In the genomic region with DNA sequence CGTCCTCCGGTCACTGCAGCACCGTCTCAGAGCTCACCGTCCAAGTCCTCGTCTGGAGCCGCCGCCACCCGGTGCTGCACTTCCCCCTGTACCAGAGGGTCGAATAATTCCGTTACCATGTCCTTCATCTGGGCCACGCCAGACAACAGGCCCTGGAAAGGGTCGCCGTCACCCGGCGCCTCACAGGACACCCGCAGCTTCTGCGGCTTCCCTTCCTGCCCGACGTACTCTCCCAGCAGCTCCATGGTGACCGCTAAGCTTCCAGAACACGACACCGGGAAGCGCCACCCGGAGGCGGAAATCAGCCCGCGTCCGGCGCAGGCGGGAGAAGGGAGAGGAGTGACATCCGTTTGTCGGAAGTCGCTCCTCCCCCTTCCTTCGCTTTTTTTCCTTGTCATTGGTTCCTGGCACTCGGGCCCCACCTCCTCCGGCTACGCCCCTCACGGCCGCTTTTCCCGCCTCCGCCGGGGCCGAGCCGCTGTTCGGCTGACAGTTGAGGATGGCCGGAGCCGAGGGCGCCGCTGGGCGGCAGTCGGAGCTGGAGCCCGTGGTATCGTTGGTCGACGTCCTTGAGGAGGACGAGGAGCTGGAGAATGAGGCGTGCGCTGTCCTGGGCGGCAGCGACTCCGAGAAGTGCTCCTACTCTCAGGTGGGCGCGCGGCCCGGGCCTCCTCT, we compare ENCODE assay signal across 1 cellular context.
TF ChIP-seq lines count a peak whose summit lies in the region.

A gene with protein sequence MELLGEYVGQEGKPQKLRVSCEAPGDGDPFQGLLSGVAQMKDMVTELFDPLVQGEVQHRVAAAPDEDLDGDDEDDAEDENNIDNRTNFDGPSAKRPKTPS (minus strand): TSS at position 273 of the 675 bp plus-strand sequence. CDS start 28 bp downstream, at position 245.
A gene with protein sequence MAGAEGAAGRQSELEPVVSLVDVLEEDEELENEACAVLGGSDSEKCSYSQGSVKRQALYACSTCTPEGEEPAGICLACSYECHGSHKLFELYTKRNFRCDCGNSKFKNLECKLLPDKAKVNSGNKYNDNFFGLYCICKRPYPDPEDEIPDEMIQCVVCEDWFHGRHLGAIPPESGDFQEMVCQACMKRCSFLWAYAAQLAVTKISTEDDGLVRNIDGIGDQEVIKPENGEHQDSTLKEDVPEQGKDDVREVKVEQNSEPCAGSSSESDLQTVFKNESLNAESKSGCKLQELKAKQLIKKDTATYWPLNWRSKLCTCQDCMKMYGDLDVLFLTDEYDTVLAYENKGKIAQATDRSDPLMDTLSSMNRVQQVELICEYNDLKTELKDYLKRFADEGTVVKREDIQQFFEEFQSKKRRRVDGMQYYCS (plus strand): TSS at position 464 of the 675 bp plus-strand sequence. CDS start 36 bp downstream, at position 500.

TF ChIP-seq in WTC11, 78 proteins besides CTCF, POLR2A, EP300 and RAD21 (continued from another document):
- TF ChIP-seq, protein P1, sequence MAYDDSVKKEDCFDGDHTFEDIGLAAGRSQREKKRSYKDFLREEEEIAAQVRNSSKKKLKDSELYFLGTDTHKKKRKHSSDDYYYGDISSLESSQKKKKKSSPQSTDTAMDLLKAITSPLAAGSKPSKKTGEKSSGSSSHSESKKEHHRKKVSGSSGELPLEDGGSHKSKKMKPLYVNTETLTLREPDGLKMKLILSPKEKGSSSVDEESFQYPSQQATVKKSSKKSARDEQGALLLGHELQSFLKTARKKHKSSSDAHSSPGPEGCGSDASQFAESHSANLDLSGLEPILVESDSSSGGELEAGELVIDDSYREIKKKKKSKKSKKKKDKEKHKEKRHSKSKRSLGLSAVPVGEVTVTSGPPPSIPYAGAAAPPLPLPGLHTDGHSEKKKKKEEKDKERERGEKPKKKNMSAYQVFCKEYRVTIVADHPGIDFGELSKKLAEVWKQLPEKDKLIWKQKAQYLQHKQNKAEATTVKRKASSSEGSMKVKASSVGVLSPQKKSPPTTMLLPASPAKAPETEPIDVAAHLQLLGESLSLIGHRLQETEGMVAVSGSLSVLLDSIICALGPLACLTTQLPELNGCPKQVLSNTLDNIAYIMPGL (CRISPR knock-in tag; IDR thresholded peaks at IDR 0.05), result peak; percentile 33; the same call in 1 of the 2 replicates
- TF ChIP-seq JUN (CRISPR knock-in tag; IDR thresholded peaks at IDR 0.05) (peak; percentile 73; the same call in 1 of the 2 replicates), JAZF1 (CRISPR knock-in tag; IDR thresholded peaks at IDR 0.05) (no peak), FOXK1 (CRISPR knock-in tag; IDR thresholded peaks at IDR 0.05) (peak; percentile 85), CREB1 (CRISPR knock-in tag; IDR thresholded peaks at IDR 0.05) (peak; percentile 72; the same call in 1 of the 2 replicates), CBFB (CRISPR knock-in tag; IDR thresholded peaks at IDR 0.05; ENCODE audit: low read depth) (peak; percentile 86; the same call in 1 of the 2 replicates), TP53 (CRISPR knock-in tag; IDR thresholded peaks at IDR 0.05) (0 out of 2 replicates have a peak, but pooled peaks have one; percentile 28), ELF4 (CRISPR knock-in tag; IDR thresholded peaks at IDR 0.05; ENCODE audit: low read depth) (no peak), GTF2I (CRISPR knock-in tag; conservative IDR thresholded peaks at IDR 0.05) (no peak), KAT7 (CRISPR knock-in tag; IDR thresholded peaks at IDR 0.05; ENCODE audit: borderline replicate concordance) (no peak), ZNF423 (CRISPR knock-in tag; IDR thresholded peaks at IDR 0.05) (no peak), ETV6 (CRISPR knock-in tag; IDR thresholded peaks at IDR 0.05) (peak; percentile 95), FOXP1 (CRISPR knock-in tag; IDR thresholded peaks at IDR 0.05; ENCODE audit: borderline replicate concordance) (peak; percentile 86; the same call in 1 of the 2 replicates), ZNF121 (CRISPR knock-in tag; IDR thresholded peaks at IDR 0.05) (no peak), CREM (CRISPR knock-in tag; IDR thresholded peaks at IDR 0.05) (peak; percentile 70; the same call in 1 of the 2 replicates), ZNF232 (CRISPR knock-in tag; IDR thresholded peaks at IDR 0.05) (no peak)
- TF ChIP-seq, protein P2, sequence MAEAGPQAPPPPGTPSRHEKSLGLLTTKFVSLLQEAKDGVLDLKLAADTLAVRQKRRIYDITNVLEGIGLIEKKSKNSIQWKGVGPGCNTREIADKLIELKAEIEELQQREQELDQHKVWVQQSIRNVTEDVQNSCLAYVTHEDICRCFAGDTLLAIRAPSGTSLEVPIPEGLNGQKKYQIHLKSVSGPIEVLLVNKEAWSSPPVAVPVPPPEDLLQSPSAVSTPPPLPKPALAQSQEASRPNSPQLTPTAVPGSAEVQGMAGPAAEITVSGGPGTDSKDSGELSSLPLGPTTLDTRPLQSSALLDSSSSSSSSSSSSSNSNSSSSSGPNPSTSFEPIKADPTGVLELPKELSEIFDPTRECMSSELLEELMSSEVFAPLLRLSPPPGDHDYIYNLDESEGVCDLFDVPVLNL (CRISPR knock-in tag; IDR thresholded peaks at IDR 0.05; ENCODE audit: borderline replicate concordance, low read depth), result peak; percentile 92
- TF ChIP-seq, protein P3, sequence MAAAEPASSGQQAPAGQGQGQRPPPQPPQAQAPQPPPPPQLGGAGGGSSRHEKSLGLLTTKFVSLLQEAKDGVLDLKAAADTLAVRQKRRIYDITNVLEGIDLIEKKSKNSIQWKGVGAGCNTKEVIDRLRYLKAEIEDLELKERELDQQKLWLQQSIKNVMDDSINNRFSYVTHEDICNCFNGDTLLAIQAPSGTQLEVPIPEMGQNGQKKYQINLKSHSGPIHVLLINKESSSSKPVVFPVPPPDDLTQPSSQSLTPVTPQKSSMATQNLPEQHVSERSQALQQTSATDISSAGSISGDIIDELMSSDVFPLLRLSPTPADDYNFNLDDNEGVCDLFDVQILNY (CRISPR knock-in tag; IDR thresholded peaks at IDR 0.05), result peak; percentile 99
- TF ChIP-seq, protein P4, sequence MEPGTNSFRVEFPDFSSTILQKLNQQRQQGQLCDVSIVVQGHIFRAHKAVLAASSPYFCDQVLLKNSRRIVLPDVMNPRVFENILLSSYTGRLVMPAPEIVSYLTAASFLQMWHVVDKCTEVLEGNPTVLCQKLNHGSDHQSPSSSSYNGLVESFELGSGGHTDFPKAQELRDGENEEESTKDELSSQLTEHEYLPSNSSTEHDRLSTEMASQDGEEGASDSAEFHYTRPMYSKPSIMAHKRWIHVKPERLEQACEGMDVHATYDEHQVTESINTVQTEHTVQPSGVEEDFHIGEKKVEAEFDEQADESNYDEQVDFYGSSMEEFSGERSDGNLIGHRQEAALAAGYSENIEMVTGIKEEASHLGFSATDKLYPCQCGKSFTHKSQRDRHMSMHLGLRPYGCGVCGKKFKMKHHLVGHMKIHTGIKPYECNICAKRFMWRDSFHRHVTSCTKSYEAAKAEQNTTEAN (CRISPR knock-in tag; IDR thresholded peaks at IDR 0.05), result peak; percentile 80; the same call in 1 of the 2 replicates
- TF ChIP-seq, protein P5, sequence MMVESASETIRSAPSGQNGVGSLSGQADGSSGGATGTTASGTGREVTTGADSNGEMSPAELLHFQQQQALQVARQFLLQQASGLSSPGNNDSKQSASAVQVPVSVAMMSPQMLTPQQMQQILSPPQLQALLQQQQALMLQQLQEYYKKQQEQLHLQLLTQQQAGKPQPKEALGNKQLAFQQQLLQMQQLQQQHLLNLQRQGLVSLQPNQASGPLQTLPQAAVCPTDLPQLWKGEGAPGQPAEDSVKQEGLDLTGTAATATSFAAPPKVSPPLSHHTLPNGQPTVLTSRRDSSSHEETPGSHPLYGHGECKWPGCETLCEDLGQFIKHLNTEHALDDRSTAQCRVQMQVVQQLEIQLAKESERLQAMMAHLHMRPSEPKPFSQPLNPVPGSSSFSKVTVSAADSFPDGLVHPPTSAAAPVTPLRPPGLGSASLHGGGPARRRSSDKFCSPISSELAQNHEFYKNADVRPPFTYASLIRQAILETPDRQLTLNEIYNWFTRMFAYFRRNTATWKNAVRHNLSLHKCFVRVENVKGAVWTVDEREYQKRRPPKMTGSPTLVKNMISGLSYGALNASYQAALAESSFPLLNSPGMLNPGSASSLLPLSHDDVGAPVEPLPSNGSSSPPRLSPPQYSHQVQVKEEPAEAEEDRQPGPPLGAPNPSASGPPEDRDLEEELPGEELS (CRISPR knock-in tag; IDR thresholded peaks at IDR 0.05), result peak; percentile 69; the same call in 1 of the 2 replicates
- TF ChIP-seq, protein P6, sequence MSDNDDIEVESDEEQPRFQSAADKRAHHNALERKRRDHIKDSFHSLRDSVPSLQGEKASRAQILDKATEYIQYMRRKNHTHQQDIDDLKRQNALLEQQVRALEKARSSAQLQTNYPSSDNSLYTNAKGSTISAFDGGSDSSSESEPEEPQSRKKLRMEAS (CRISPR knock-in tag; IDR thresholded peaks at IDR 0.05), result peak; percentile 92
- TF ChIP-seq, protein P7, sequence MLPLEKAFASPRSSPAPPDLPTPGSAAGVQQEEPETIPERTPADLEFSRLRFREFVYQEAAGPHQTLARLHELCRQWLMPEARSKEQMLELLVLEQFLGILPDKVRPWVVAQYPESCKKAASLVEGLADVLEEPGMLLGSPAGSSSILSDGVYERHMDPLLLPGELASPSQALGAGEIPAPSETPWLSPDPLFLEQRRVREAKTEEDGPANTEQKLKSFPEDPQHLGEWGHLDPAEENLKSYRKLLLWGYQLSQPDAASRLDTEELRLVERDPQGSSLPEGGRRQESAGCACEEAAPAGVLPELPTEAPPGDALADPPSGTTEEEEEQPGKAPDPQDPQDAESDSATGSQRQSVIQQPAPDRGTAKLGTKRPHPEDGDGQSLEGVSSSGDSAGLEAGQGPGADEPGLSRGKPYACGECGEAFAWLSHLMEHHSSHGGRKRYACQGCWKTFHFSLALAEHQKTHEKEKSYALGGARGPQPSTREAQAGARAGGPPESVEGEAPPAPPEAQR (CRISPR knock-in tag; IDR thresholded peaks at IDR 0.05), result no peak
